Comparison of ENCODE assay signal across 8 cellular contexts in the genomic region with DNA sequence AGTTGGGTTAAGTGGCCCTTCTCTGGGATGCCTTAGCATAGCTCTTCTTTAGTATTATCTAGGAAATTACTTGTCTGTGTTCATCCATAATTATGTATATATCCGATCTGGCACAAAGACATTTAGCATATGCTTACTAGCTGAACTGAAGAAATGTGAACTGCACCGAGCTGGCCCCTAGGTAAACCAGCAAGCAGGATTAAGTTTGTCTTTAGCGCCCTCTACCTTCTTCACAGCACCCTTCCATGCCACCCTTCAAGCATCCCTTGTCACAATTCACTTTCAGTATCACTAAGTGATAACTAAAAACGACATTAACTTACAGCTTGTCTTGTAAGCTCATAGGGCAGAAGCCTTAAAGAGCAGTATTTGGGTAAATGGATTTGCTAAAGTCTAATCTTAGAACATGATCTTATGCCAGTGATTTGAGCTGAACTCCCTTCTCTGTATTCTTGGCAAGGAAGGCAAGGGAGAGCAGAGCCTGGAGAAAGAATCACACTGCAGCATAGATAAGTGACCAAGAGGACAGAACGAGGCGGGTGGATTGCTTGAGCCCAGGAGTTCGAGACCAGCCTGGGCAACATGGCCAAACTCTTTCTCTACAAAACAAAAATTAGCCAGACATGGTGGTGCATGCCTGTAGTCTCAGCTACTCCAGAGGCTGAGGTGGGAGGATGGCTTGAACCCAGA. TPM values are rescaled to one million over a fixed set of nuclear protein-coding genes. Genes with fewer than 3 reads are reported as not detected.
A peak's percentile ranks its signal among the peaks of the same experiment; 100 is the strongest.
DNase-seq lines count a peak whose midpoint lies in the region; ATAC-seq lines count a peak whose summit lies in the region.

No MANE protein-coding gene starts in this region.

- DNase-seq in Ammon's horn (ENCODE audit: low spot score) (peak; percentile 84), NCI-H1694 treated with DMSO at 0.1 percent for 48 hours (lab: John Stamatoyannopoulos, UW) (peak; percentile 46), T-helper 9 cell (peak; percentile 3), left lobe of liver (ENCODE audit: low spot score) (no peak)
- DNase-seq in central memory CD4-positive, alpha-beta T cell, result peak; percentile 52
- peak; percentile 4 for DNase-seq in stimulated activated CD8-positive, alpha-beta memory T cell treated with anti-CD3 and anti-CD28 coated beads, Interleukin-4, amount 100 ng/mL, for 24 hours (ENCODE audit: low read depth)

- ATAC-seq in GM18517 (IDR thresholded peaks at IDR 0.05; ENCODE audit: unreplicated experiment), result peak; percentile 97
- peak; percentile 94 for ATAC-seq in HG02938 (IDR thresholded peaks at IDR 0.05; ENCODE audit: unreplicated experiment)
- ATAC-seq in left lobe of liver, result peak; percentile 66

RNA-seq across cellular contexts. Expression of a gene that starts 2.6 kb away (rescaled TPM):
- total RNA-seq in left lobe of liver, result 210 TPM

RNA-seq across cellular contexts. Expression of a gene that starts 36.6 kb away (rescaled TPM):
- 17.7 TPM for total RNA-seq in left lobe of liver

RNA-seq across cellular contexts. Expression of a gene that starts 55.6 kb away (rescaled TPM):
- total RNA-seq in left lobe of liver, result 81.5 TPM

RNA-seq across cellular contexts. Expression of a gene that starts 56.3 kb away (rescaled TPM):
- total RNA-seq in left lobe of liver, result 0.93 TPM
